In the genomic region with DNA sequence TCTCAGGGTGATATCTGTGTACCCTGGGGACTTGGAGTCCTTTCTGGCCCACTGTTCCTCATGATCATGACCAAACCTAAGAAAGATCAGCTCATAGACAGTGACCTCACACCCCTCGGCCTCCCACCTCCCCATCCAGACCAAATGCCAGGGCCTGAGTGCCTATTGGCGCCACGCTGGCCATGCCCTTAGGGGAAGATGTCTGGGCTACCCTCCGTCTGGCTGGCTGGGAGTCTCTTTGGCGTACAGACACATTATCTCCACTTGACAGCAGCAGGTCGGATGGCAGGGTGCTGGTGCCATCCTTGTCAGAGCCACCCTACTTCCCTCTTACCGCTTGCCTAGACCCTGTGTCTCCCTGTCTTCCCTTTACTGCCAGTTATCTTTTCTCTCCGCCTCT, we compare ENCODE assay signal across 31 cellular contexts. TPM values are rescaled to one million over a fixed set of nuclear protein-coding genes. Genes with fewer than 3 reads are reported as not detected.
DNase-seq lines count a peak whose midpoint lies in the region; ATAC-seq and TF ChIP-seq lines count a peak whose summit lies in the region.
"Had no signal": no experiment of that assay in that cellular context is flagged by ENCODE, and none has a peak within 500 bp of the region (broad histone marks: within the 10 kb centered on the region; RNA-seq: fewer than 3 reads in every experiment).

No MANE protein-coding gene starts in this region.

- H3K9ac ChIP-seq in mammary epithelial cell (ENCODE audit: insufficient read depth, low read length) (no peak overlapping the region), DND-41 (ENCODE audit: low read depth, low read length) (peak overlapping the region; percentile 58)

- ATAC-seq in DND-41 (ENCODE audit: insufficient read depth, low read depth): no peak
- ATAC-seq in central memory CD8-positive, alpha-beta T cell (replicated peaks; ENCODE audit: extremely low read depth, poor library complexity, severe bottlenecking): no peak
- ATAC-seq in left lung: no peak
- ATAC-seq: left colon, pancreas, PC-3 had no signal

- peaks cover 16% of the 10 kb centered on the region for H3K4me1 Mint-ChIP-seq in MCF 10A (ENCODE audit: insufficient read depth, unreplicated experiment)
- peaks cover 33% of the 10 kb centered on the region for H3K4me1 Mint-ChIP-seq in central memory CD8-positive, alpha-beta T cell
- no peaks in the 10 kb centered on the region for H3K4me1 Mint-ChIP-seq in chondrocyte (ENCODE audit: low read depth)

- H3K4me3 ChIP-seq in mammary epithelial cell (replicated peaks in 1 of 3; ENCODE audit: insufficient read depth in 1 of 3, low read depth in 2 of 3, low read length in 3 of 3): no peak overlapping the region
- peak overlapping the region in 1 of 2 experiments; percentile 36; a peak in 1 of 4 replicates for H3K4me3 ChIP-seq in DND-41 (ENCODE audit: low read depth in 1 of 2, low read length in 2 of 2)
- no peak overlapping the region for H3K4me3 ChIP-seq in left lung
- H3K4me3 ChIP-seq: cardiac muscle cell, coronary artery, pancreas, SK-N-MC, thyroid gland, vagina had no signal

- no peak overlapping the region for H3K4me2 ChIP-seq in mammary epithelial cell (ENCODE audit: insufficient read depth, low read depth, low read length)
- peak overlapping the region; percentile 59 for H3K4me2 ChIP-seq in DND-41 (ENCODE audit: insufficient read depth, low read length)

- BruUV-seq in MCF 10A (replicated peaks; lab: Mats Ljungman, UMichigan) (no TSS peak), mammary epithelial cell (replicated peaks; lab: Mats Ljungman, UMichigan) (no TSS peak)

- H3K79me2 ChIP-seq in mammary epithelial cell (ENCODE audit: insufficient read depth, low read length): no peaks in the 10 kb centered on the region
- peaks cover 44% of the 10 kb centered on the region for H3K79me2 ChIP-seq in DND-41 (ENCODE audit: insufficient read depth, low read length)

- H4K20me1 ChIP-seq in mammary epithelial cell (ENCODE audit: insufficient read depth, low read length): no peaks in the 10 kb centered on the region
- H4K20me1 ChIP-seq in DND-41 (ENCODE audit: insufficient read depth, low read length): no peaks in the 10 kb centered on the region

- H3K4me3 Mint-ChIP-seq in MCF 10A (ENCODE audit: unreplicated experiment): no peak overlapping the region
- H3K4me3 Mint-ChIP-seq in central memory CD8-positive, alpha-beta T cell: peak overlapping the region; percentile 59
- H3K4me3 Mint-ChIP-seq in chondrocyte (ENCODE audit: unreplicated experiment): no peak overlapping the region
- H3K4me3 Mint-ChIP-seq: activated naive CD8-positive, alpha-beta T cell treated with anti-CD3 and anti-CD28 coated beads, Interleukin-2, amount 10 ng/mL, durations not matched to agents 7 days and 5 days; nephron progenitor cell; T-helper 2 cell treated with Interferon-gamma antibody and Interleukin-4, amounts not matched to agents 5 μg/mL and 100 μg/mL, for 36 hours had no signal

- TF ChIP-seq CTCF in MCF 10A (IDR thresholded peaks at IDR 0.05; ENCODE audit: unreplicated experiment): no peak
- no peak for TF ChIP-seq CTCF in mammary epithelial cell (conservative IDR thresholded peaks at IDR 0.05 in 1 of 2, IDR thresholded peaks at IDR 0.05 in 1 of 2; ENCODE audit: extremely low read depth in 1 of 2, insufficient read depth in 1 of 2, low read depth in 1 of 2, low read length in 2 of 2)
- no peak for TF ChIP-seq CTCF in DND-41 (IDR thresholded peaks at IDR 0.05; ENCODE audit: borderline replicate concordance, extremely low read depth, low read length, poor library complexity, severe bottlenecking)
- no peak for TF ChIP-seq CTCF in left lung (IDR thresholded peaks at IDR 0.05)
- no peak for TF ChIP-seq CTCF in chondrocyte (IDR thresholded peaks at IDR 0.05)

- DNase-seq in MCF 10A (ENCODE audit: unreplicated experiment) (no peak), mammary epithelial cell (no peak), DND-41 (no peak), left lung (no peak), chondrocyte (ENCODE audit: low spot score) (no peak)
- no peak for DNase-seq in central memory CD8-positive, alpha-beta T cell (ENCODE audit: low spot score in 2 of 2)
- no peak for DNase-seq in activated CD4-positive, CD25-positive, alpha-beta regulatory T cell (lab: John Stamatoyannopoulos, UW)
- DNase-seq: activated effector memory CD4-positive, alpha-beta T cell treated with anti-CD3 and anti-CD28 coated beads, Interleukin-2, amount 50 U/mL, for 16 hours; activated naive CD8-positive, alpha-beta T cell treated with anti-CD3 and anti-CD28 coated beads, Interleukin-2, amount 10 ng/mL, durations not matched to agents 7 days and 5 days; aorta; effector CD8-positive, alpha-beta T cell; erythroblast; left colon; MV-4-11; NCI-H1436; NCI-H2081; NCI-H526; nephron progenitor cell; NK-92 treated with Interleukin-12 subunit alpha and Interleukin-12 subunit beta, amount 100 ng/mL, for 24 hours; pancreas; PC-3; retina; stimulated activated naive CD8-positive, alpha-beta T cell treated with anti-CD3 and anti-CD28 coated beads, Interleukin-15, amount 100 ng/mL, for 72 hours; thyroid gland had no signal

- intact Hi-C loops in MCF 10A (cut with micrococcal nuclease) (no loop called here), mammary epithelial cell (cut with micrococcal nuclease) (no loop called here), left lung (cut with DNase I) (no loop called here)

- CTCF ChIA-PET in MCF 10A (lab: Yijun Ruan, JAX): interaction anchor here (0.6 to 2.2 kb wide), 4 partner anchors 9 to 482 kb away, joined by 3 to 8 read pairs (median 4); a partner anchor contains a TSS
- CTCF ChIA-PET in mammary epithelial cell (lab: Charles Lee; ENCODE audit: low non-redundant PET): no interaction called here

- H2AFZ ChIP-seq in mammary epithelial cell (ENCODE audit: low read depth, low read length) (no peak overlapping the region), DND-41 (ENCODE audit: low read depth, low read length) (no peak overlapping the region)

- H3K9me3 ChIP-seq in mammary epithelial cell (replicated peaks; ENCODE audit: insufficient read depth, low read length): no peaks in the 10 kb centered on the region
- H3K9me3 ChIP-seq in DND-41 (ENCODE audit: insufficient read depth, low read length, severe bottlenecking): no peaks in the 10 kb centered on the region
- no peaks in the 10 kb centered on the region for H3K9me3 ChIP-seq in left lung
- H3K9me3 ChIP-seq: pancreas, thyroid gland, vagina had no signal

- WGBS in mammary epithelial cell (ENCODE audit: low coverage, missing lambda C conversion rate): 86% methylated on average over 7 of the region's 8 CpGs

- H3K27ac ChIP-seq in mammary epithelial cell (ENCODE audit: insufficient read depth, low read depth, low read length) (no peak overlapping the region), DND-41 (ENCODE audit: low read length) (peak overlapping the region; percentile 86), left lung (no peak overlapping the region)
- H3K27ac ChIP-seq: cardiac muscle cell, coronary artery, SK-N-MC, thyroid gland, vagina had no signal

- POLR2A ChIA-PET in MCF 10A (lab: Yijun Ruan, JAX): interaction anchor here (1.1 to 1.3 kb wide), 2 partner anchors 9 to 60 kb away, joined by 3 to 4 read pairs; a partner anchor contains a TSS

- in situ Hi-C loops in mammary epithelial cell (cut with MboI; ENCODE audit: low sequenced_read_pairs in 2 of 2): no loop called here

- H3K27me3 Mint-ChIP-seq in MCF 10A (ENCODE audit: insufficient read depth, unreplicated experiment) (no peaks in the 10 kb centered on the region), chondrocyte (ENCODE audit: low read depth) (peaks cover 7% of the 10 kb centered on the region)
- H3K27me3 Mint-ChIP-seq in central memory CD8-positive, alpha-beta T cell: no peaks in the 10 kb centered on the region
- H3K27me3 Mint-ChIP-seq: stimulated activated naive CD8-positive, alpha-beta T cell treated with anti-CD3 and anti-CD28 coated beads, Interleukin-15, amount 100 ng/mL, for 72 hours had no signal

- H3K36me3 ChIP-seq in mammary epithelial cell (ENCODE audit: insufficient read depth, low read length): no peaks in the 10 kb centered on the region
- H3K36me3 ChIP-seq in DND-41 (ENCODE audit: insufficient read depth, low read length): no peaks in the 10 kb centered on the region
- no peaks in the 10 kb centered on the region for H3K36me3 ChIP-seq in left lung
- H3K36me3 ChIP-seq: cardiac muscle cell, thyroid gland, vagina had no signal

- H3K27ac Mint-ChIP-seq in MCF 10A (ENCODE audit: low read depth, unreplicated experiment) (peak overlapping the region; percentile 3), chondrocyte (ENCODE audit: unreplicated experiment) (no peak overlapping the region)
- H3K27ac Mint-ChIP-seq in central memory CD8-positive, alpha-beta T cell (ENCODE audit: low read depth): no peak overlapping the region
- H3K27ac Mint-ChIP-seq: activated naive CD8-positive, alpha-beta T cell treated with anti-CD3 and anti-CD28 coated beads, Interleukin-2, amount 10 ng/mL, durations not matched to agents 7 days and 5 days; nephron progenitor cell; T-helper 2 cell treated with Interferon-gamma antibody and Interleukin-4, amounts not matched to agents 5 μg/mL and 100 μg/mL, for 36 hours had no signal

- dilution Hi-C loops in mammary epithelial cell (cut with HindIII; ENCODE audit: low sequenced_read_pairs): no loop called here

- H3K4me1 ChIP-seq in mammary epithelial cell (ENCODE audit: insufficient read depth, low read length) (no peaks in the 10 kb centered on the region), DND-41 (ENCODE audit: insufficient read depth, low read length) (peaks cover 100% of the 10 kb centered on the region), left lung (peaks cover 0 to 9% of the 10 kb centered on the region in 2 donors)
- H3K4me1 ChIP-seq: vagina had no signal

- H3K27me3 ChIP-seq in mammary epithelial cell (ENCODE audit: insufficient read depth, low read length) (no peaks in the 10 kb centered on the region), DND-41 (ENCODE audit: insufficient read depth, low read length, poor library complexity) (no peaks in the 10 kb centered on the region), left lung (no peaks in the 10 kb centered on the region)
- H3K27me3 ChIP-seq: cardiac muscle cell, pancreas, thyroid gland, vagina had no signal

- H3K36me3 Mint-ChIP-seq in MCF 10A (ENCODE audit: insufficient read depth, unreplicated experiment) (peaks cover 6% of the 10 kb centered on the region), chondrocyte (ENCODE audit: low read depth) (no peaks in the 10 kb centered on the region)
- H3K36me3 Mint-ChIP-seq in central memory CD8-positive, alpha-beta T cell (ENCODE audit: insufficient read depth): peaks cover 6% of the 10 kb centered on the region
- H3K36me3 Mint-ChIP-seq: activated naive CD8-positive, alpha-beta T cell treated with anti-CD3 and anti-CD28 coated beads, Interleukin-2, amount 10 ng/mL, durations not matched to agents 7 days and 5 days had no signal

- H3K9me3 Mint-ChIP-seq in MCF 10A (ENCODE audit: unreplicated experiment): no peaks in the 10 kb centered on the region
- no peaks in the 10 kb centered on the region for H3K9me3 Mint-ChIP-seq in central memory CD8-positive, alpha-beta T cell
- no peaks in the 10 kb centered on the region for H3K9me3 Mint-ChIP-seq in chondrocyte (ENCODE audit: low read depth)
- H3K9me3 Mint-ChIP-seq: activated naive CD8-positive, alpha-beta T cell treated with anti-CD3 and anti-CD28 coated beads, Interleukin-2, amount 10 ng/mL, durations not matched to agents 7 days and 5 days; nephron progenitor cell; stimulated activated naive CD8-positive, alpha-beta T cell treated with anti-CD3 and anti-CD28 coated beads, Interleukin-15, amount 100 ng/mL, for 72 hours; T-helper 2 cell treated with Interferon-gamma antibody and Interleukin-4, amounts not matched to agents 5 μg/mL and 100 μg/mL, for 36 hours had no signal

RNA-seq across cellular contexts. Expression of a gene that starts 8.4 kb away (rescaled TPM):
- total RNA-seq in MCF 10A (2022) (0.40 and 0.81 TPM in 2 replicates), mammary epithelial cell (under 1 TPM in 1 of 2 donors, not detected in 1; 0.33 TPM), left lung (10 to 100 TPM in 1 of 2 donors, 1 to 10 TPM in 1; 5.4 to 11.8 TPM), chondrocyte (not detected in 3 replicates)
- polyA plus RNA-seq in mammary epithelial cell: 0.09 TPM
- 0.26 TPM for polyA minus RNA-seq in mammary epithelial cell
- total RNA-seq: cardiac muscle cell, LHCN-M2 had no signal
- polyA plus RNA-seq: AG04450, cardiac muscle cell had no signal

RNA-seq across cellular contexts. Expression of a gene that starts 16.4 kb away (rescaled TPM):
- total RNA-seq in MCF 10A (2022) (not detected in 2 replicates), mammary epithelial cell (under 1 TPM; 0.17 to 0.33 TPM), left lung (under 1 TPM; 0.26 to 0.55 TPM), chondrocyte (not detected in 3 replicates)
- 0.19 TPM for polyA plus RNA-seq in mammary epithelial cell
- polyA minus RNA-seq in mammary epithelial cell: not detected
- total RNA-seq: aorta, cardiac muscle cell, LHCN-M2, vagina had no signal
- polyA plus RNA-seq: AG04450, aorta had no signal

RNA-seq across cellular contexts. Expression of a gene that starts 18.0 kb away (rescaled TPM):
- total RNA-seq in MCF 10A (2022) (0.10 TPM in 1 of 2 replicates, not detected in the other), mammary epithelial cell (not detected), left lung (under 1 TPM; 0.06 to 0.63 TPM), chondrocyte (not detected in 3 replicates)
- not detected for polyA plus RNA-seq in mammary epithelial cell
- polyA minus RNA-seq in mammary epithelial cell: not detected
- total RNA-seq: aorta, cardiac muscle cell, LHCN-M2, PC-3 had no signal
- polyA plus RNA-seq: AG04450, aorta, cardiac muscle cell had no signal

RNA-seq across cellular contexts. Expression of a gene that starts 30.3 kb away (rescaled TPM):
- not detected in 2 replicates for total RNA-seq in MCF 10A (2022)
- not detected for total RNA-seq in mammary epithelial cell
- polyA plus RNA-seq in mammary epithelial cell: not detected
- not detected for polyA minus RNA-seq in mammary epithelial cell
- total RNA-seq in left lung: not detected
- total RNA-seq in chondrocyte: not detected in 3 replicates
- total RNA-seq: activated naive CD8-positive, alpha-beta T cell treated with anti-CD3 and anti-CD28 coated beads, Interleukin-2, amount 10 ng/mL, durations not matched to agents 7 days and 5 days; aorta; cardiac muscle cell; left colon; LHCN-M2; PC-3; thyroid gland had no signal
- polyA plus RNA-seq: AG04450, aorta, cardiac muscle cell, pancreas had no signal

RNA-seq across cellular contexts. Expression of a gene that starts 32.9 kb away (rescaled TPM):
- total RNA-seq in MCF 10A (2022): 5.6 and 10.6 TPM in 2 replicates
- total RNA-seq in mammary epithelial cell: 1 to 10 TPM; 3.0 to 9.3 TPM
- polyA plus RNA-seq in mammary epithelial cell: 6.7 TPM
- polyA minus RNA-seq in mammary epithelial cell: 6.8 TPM
- total RNA-seq in left lung: 10 to 100 TPM; 10.5 to 13.3 TPM
- total RNA-seq in chondrocyte: 4.7 to 6.8 TPM (median 6.4 TPM) in 3 replicates
